Comparison of ENCODE assay signal across 8 cellular contexts in genomic region chr18:34709631-34710429, GRCh38. TPM values are rescaled to one million over a fixed set of nuclear protein-coding genes. Genes with fewer than 3 reads are reported as not detected.
DNase-seq lines count a peak whose midpoint lies in the region; ATAC-seq and TF ChIP-seq lines count a peak whose summit lies in the region.

DTNA (plus strand) TSS chr18:34710298; CDS start chr18:34755977, 45,679 bp downstream.

- no peak for ATAC-seq in HG03108 (IDR thresholded peaks at IDR 0.05; ENCODE audit: unreplicated experiment)

- peaks cover 20% of the 10 kb centered on the region for H3K4me1 Mint-ChIP-seq in dendritic cell treated with granulocyte-macrophage colony-stimulating factor and Interleukin-4, amounts not matched to agents 40 ng/mL and 50 ng/mL, for 4 days (ENCODE audit: low read depth)
- peaks cover 28% of the 10 kb centered on the region for H3K4me1 Mint-ChIP-seq in type B pancreatic cell (ENCODE audit: unreplicated experiment)

- H3K9me3 Mint-ChIP-seq in dendritic cell treated with granulocyte-macrophage colony-stimulating factor and Interleukin-4, amounts not matched to agents 40 ng/mL and 50 ng/mL, for 4 days, result no peaks in the 10 kb centered on the region
- no peaks in the 10 kb centered on the region for H3K9me3 Mint-ChIP-seq in type B pancreatic cell

- peak; percentile 64 for DNase-seq in DMS153 treated with DMSO at 0.1 percent for 48 hours (lab: John Stamatoyannopoulos, UW; ENCODE audit: unreplicated experiment)
- peak; percentile 15 for DNase-seq in NCI-H510A (lab: John Stamatoyannopoulos, UW)
- DNase-seq in lung microvascular endothelial cell (ENCODE audit: low read depth in 2 of 2), result peak; percentile 77 to 85
- DNase-seq in type B pancreatic cell (ENCODE audit: extremely low spot score, unreplicated experiment), result no peak
- DNase-seq in activated CD4-positive, alpha-beta T cell treated with anti-CD3 and anti-CD28 coated beads for 1 hour, result no peak
- DNase-seq in HUDEP-2 (lab: John Stamatoyannopoulos, UW; ENCODE audit: unreplicated experiment in 76 of 76), result no peak

- no peaks in the 10 kb centered on the region for H3K36me3 Mint-ChIP-seq in dendritic cell treated with granulocyte-macrophage colony-stimulating factor and Interleukin-4, amounts not matched to agents 40 ng/mL and 50 ng/mL, for 4 days (ENCODE audit: low read depth)
- H3K36me3 Mint-ChIP-seq in type B pancreatic cell, result no peaks in the 10 kb centered on the region

- H3K27ac Mint-ChIP-seq in dendritic cell treated with granulocyte-macrophage colony-stimulating factor and Interleukin-4, amounts not matched to agents 40 ng/mL and 50 ng/mL, for 4 days, result peak within 1 kb of the TSS; percentile 34
- H3K27ac Mint-ChIP-seq in type B pancreatic cell, result peak within 1 kb of the TSS; percentile 76

- H3K4me3 Mint-ChIP-seq in dendritic cell treated with granulocyte-macrophage colony-stimulating factor and Interleukin-4, amounts not matched to agents 40 ng/mL and 50 ng/mL, for 4 days, result no peak within 1 kb of the TSS
- peak within 1 kb of the TSS; percentile 82 for H3K4me3 Mint-ChIP-seq in type B pancreatic cell

- intact Hi-C loops in dendritic cell treated with granulocyte-macrophage colony-stimulating factor and Interleukin-4, amounts not matched to agents 40 ng/mL and 50 ng/mL, for 4 days (cut with micrococcal nuclease), result no loop called here

- no peak for TF ChIP-seq CTCF in type B pancreatic cell (conservative IDR thresholded peaks at IDR 0.05)

- H3K27me3 Mint-ChIP-seq in dendritic cell treated with granulocyte-macrophage colony-stimulating factor and Interleukin-4, amounts not matched to agents 40 ng/mL and 50 ng/mL, for 4 days, result no peaks in the 10 kb centered on the region
- no peaks in the 10 kb centered on the region for H3K27me3 Mint-ChIP-seq in type B pancreatic cell

RNA-seq across cellular contexts. Expression of gene DTNA, which starts in this region (rescaled TPM):
- 0.40 and 0.44 TPM in 2 replicates for total RNA-seq in lung microvascular endothelial cell
- 8.6 and 23.6 TPM in 2 replicates for total RNA-seq in type B pancreatic cell (ENCODE audit: low replicate concordance)

Comparison
In these comparisons a context has a peak if more than half of its experiments do, and no peak if none do; other contexts are left out.
1. Peak in DNase-seq in lung microvascular endothelial cell; RNA of the gene not detected or under 1 TPM.
2. DNase-seq: peak in DMS153 treated with DMSO at 0.1 percent for 48 hours (single experiment) and NCI-H510A (single experiment); none in type B pancreatic cell (single experiment), activated CD4-positive, alpha-beta T cell treated with anti-CD3 and anti-CD28 coated beads for 1 hour (single experiment) and HUDEP-2 (0 of 76).